Comparison of ENCODE assay signal across 8 cellular contexts in genomic region chr3:136861890-136862610, GRCh38. TPM values are rescaled to one million over a fixed set of nuclear protein-coding genes. Genes with fewer than 3 reads are reported as not detected.
DNase-seq lines count a peak whose midpoint lies in the region; ATAC-seq and TF ChIP-seq lines count a peak whose summit lies in the region.

Gene NCK1, plus strand, starts transcription at chr3:136862208. Its CDS starts 65,794 bp downstream, at chr3:136928002.

- peaks cover 5% of the 10 kb centered on the region for H3K4me1 ChIP-seq in parathyroid adenoma
- H3K4me1 ChIP-seq in tibial nerve = peaks cover 0 to 25% (median 6%) of the 10 kb centered on the region in 4 donors

- peak within 1 kb of the TSS; percentile 94 for H3K4me3 Mint-ChIP-seq in activated naive CD8-positive, alpha-beta T cell treated with anti-CD3 and anti-CD28 coated beads, Interleukin-2, amount 50 U/mL, for 24 hours

- peak within 1 kb of the TSS; percentile 16 for H3K9ac ChIP-seq in parathyroid adenoma

- peaks cover 52% of the 10 kb centered on the region for H3K4me1 Mint-ChIP-seq in activated naive CD8-positive, alpha-beta T cell treated with anti-CD3 and anti-CD28 coated beads, Interleukin-2, amount 50 U/mL, for 24 hours

- DNase-seq in NCI-H1417 treated with DMSO at 0.1 percent for 48 hours (lab: John Stamatoyannopoulos, UW) (peak; percentile 84), SW480 (ENCODE audit: low spot score) (peak; percentile 98), Right ventricle myocardium superior (peak; percentile 99), tibial nerve (ENCODE audit: low spot score in 2 of 2) (peak; percentile 97 to 98)
- peak; percentile 96 for DNase-seq in activated naive CD8-positive, alpha-beta T cell treated with anti-CD3 and anti-CD28 coated beads, Interleukin-2, amount 50 U/mL, for 24 hours

- H3K27me3 Mint-ChIP-seq in activated naive CD8-positive, alpha-beta T cell treated with anti-CD3 and anti-CD28 coated beads, Interleukin-2, amount 50 U/mL, for 24 hours = no peaks in the 10 kb centered on the region

- peak within 1 kb of the TSS; percentile 97 for H3K4me2 ChIP-seq in parathyroid adenoma (ENCODE audit: low read length)

- peak; percentile 31 to 98 for TF ChIP-seq EP300 in tibial nerve (IDR thresholded peaks at IDR 0.05)

- peak within 1 kb of the TSS; percentile 97 for H2AFZ ChIP-seq in parathyroid adenoma

- 0 out of 2 replicates have a peak, but pooled peaks have one; percentile 18 for TF ChIP-seq CTCF in GM12874 (IDR thresholded peaks at IDR 0.05; ENCODE audit: insufficient read depth, low read depth, low read length)
- TF ChIP-seq CTCF in parathyroid adenoma (IDR thresholded peaks at IDR 0.05) = peak; percentile 10
- peak in 2 of 5 experiments; percentile 38 to 47 for TF ChIP-seq CTCF in tibial nerve (IDR thresholded peaks at IDR 0.05)

- no peaks in the 10 kb centered on the region for H3K9me3 Mint-ChIP-seq in activated naive CD8-positive, alpha-beta T cell treated with anti-CD3 and anti-CD28 coated beads, Interleukin-2, amount 50 U/mL, for 24 hours

- H3K27me3 ChIP-seq in parathyroid adenoma (ENCODE audit: control insufficient read depth, insufficient read depth, low read length) (no peaks in the 10 kb centered on the region), tibial nerve (no peaks in the 10 kb centered on the region)

- H3K27ac ChIP-seq in parathyroid adenoma (peak within 1 kb of the TSS; percentile 92), tibial nerve (peak within 1 kb of the TSS; percentile 90 to 98 (median 97))

- peak within 1 kb of the TSS; percentile 73 for H3K4me3 ChIP-seq in parathyroid adenoma (ENCODE audit: low read depth, low read length)
- peak within 1 kb of the TSS; percentile 87 to 99 (median 92) for H3K4me3 ChIP-seq in tibial nerve

- H3K36me3 ChIP-seq in parathyroid adenoma (ENCODE audit: control insufficient read depth, insufficient read depth, low read length) (no peaks in the 10 kb centered on the region), tibial nerve (no peaks in the 10 kb centered on the region)

- intact Hi-C loops in Right ventricle myocardium superior (cut with DNase I) = loop anchor here (5.0 to 10.0 kb wide), 2 partner anchors 73 to 110 kb away; partner anchors contain the start of gene STAG1

- H3K36me3 Mint-ChIP-seq in activated naive CD8-positive, alpha-beta T cell treated with anti-CD3 and anti-CD28 coated beads, Interleukin-2, amount 50 U/mL, for 24 hours (ENCODE audit: low read depth) = peaks cover 18% of the 10 kb centered on the region

- H3K9me3 ChIP-seq in parathyroid adenoma (ENCODE audit: control insufficient read depth, low read length) = no peaks in the 10 kb centered on the region
- H3K9me3 ChIP-seq in tibial nerve = no peaks in the 10 kb centered on the region

- H3K79me2 ChIP-seq in parathyroid adenoma = peaks cover 20% of the 10 kb centered on the region

- peak; percentile 97 for ATAC-seq in HG02763 (IDR thresholded peaks at IDR 0.05; ENCODE audit: unreplicated experiment)
- ATAC-seq in activated naive CD8-positive, alpha-beta T cell treated with anti-CD3 and anti-CD28 coated beads, Interleukin-2, amount 50 U/mL, for 24 hours = peak; percentile 99
- peak; percentile 98 for ATAC-seq in Right ventricle myocardium superior (ENCODE audit: poor library complexity)

- 1 to 2% methylated on average over 40 to 54 of the region's 67 CpGs for WGBS in tibial nerve, 2 donors

- H3K27ac Mint-ChIP-seq in activated naive CD8-positive, alpha-beta T cell treated with anti-CD3 and anti-CD28 coated beads, Interleukin-2, amount 50 U/mL, for 24 hours = peak within 1 kb of the TSS; percentile 88

- peak; percentile 61 to 94 for TF ChIP-seq POLR2A in tibial nerve (IDR thresholded peaks at IDR 0.05)

RNA-seq across cellular contexts. Expression of gene NCK1, which starts in this region (rescaled TPM):
- total RNA-seq in Right ventricle myocardium superior = 21.7 TPM
- total RNA-seq in tibial nerve = 100 to 1,000 TPM in 1 of 4 donors, 10 to 100 TPM in 3; 34.8 to 100 (median 42.2) TPM

Comparison
In these comparisons a context has a peak if more than half of its experiments do, and no peak if none do; other contexts are left out.
1. Peak in every context shown above with its lines: DNase-seq, ATAC-seq, H3K4me3 ChIP-seq and H3K27ac ChIP-seq.